Comparison of ENCODE assay signal across 1 cellular context in the genomic region with DNA sequence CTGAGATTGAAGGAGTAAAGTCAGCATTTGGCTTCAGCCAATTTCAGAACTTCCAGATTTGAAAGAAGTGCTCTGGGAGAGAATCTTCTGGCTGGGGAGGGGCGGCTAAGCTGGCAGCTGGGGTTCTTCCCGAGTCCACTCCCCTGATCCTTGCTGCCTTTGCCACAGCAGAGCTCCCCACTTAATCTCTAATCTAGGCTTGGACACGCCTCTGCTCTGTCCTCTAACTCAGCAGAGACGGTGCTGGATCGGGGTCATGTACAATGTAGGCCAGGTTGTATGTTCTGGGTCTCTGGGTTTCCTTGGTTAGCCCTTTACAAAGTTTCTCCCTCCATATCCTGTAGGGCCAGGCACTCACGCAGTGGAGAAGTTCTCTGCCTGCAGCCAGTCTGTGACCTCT.
TF ChIP-seq lines count a peak whose summit lies in the region.

No MANE protein-coding gene starts in this region.

TF ChIP-seq in K562, 482 proteins besides CTCF, POLR2A, EP300 and RAD21:
- TF ChIP-seq, protein P1, sequence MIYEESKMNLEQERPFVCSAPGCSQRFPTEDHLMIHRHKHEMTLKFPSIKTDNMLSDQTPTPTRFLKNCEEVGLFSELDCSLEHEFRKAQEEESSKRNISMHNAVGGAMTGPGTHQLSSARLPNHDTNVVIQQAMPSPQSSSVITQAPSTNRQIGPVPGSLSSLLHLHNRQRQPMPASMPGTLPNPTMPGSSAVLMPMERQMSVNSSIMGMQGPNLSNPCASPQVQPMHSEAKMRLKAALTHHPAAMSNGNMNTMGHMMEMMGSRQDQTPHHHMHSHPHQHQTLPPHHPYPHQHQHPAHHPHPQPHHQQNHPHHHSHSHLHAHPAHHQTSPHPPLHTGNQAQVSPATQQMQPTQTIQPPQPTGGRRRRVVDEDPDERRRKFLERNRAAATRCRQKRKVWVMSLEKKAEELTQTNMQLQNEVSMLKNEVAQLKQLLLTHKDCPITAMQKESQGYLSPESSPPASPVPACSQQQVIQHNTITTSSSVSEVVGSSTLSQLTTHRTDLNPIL (CRISPR knock-in tag; IDR thresholded peaks at IDR 0.05) = no peak
- TF ChIP-seq STAT5A (IDR thresholded peaks at IDR 0.05; ENCODE audit: borderline replicate concordance, low read length) (no peak), SAP30 (IDR thresholded peaks at IDR 0.05; ENCODE audit: borderline replicate concordance, insufficient read depth, low read depth, low read length, poor library complexity, severe bottlenecking) (no peak), ZNF165 (CRISPR knock-in tag; IDR thresholded peaks at IDR 0.05; ENCODE audit: borderline replicate concordance) (no peak), HOXB6 (CRISPR knock-in tag; IDR thresholded peaks at IDR 0.05; ENCODE audit: borderline replicate concordance) (no peak)
